ENCODE assay signal across 8 cellular contexts in the genomic region with DNA sequence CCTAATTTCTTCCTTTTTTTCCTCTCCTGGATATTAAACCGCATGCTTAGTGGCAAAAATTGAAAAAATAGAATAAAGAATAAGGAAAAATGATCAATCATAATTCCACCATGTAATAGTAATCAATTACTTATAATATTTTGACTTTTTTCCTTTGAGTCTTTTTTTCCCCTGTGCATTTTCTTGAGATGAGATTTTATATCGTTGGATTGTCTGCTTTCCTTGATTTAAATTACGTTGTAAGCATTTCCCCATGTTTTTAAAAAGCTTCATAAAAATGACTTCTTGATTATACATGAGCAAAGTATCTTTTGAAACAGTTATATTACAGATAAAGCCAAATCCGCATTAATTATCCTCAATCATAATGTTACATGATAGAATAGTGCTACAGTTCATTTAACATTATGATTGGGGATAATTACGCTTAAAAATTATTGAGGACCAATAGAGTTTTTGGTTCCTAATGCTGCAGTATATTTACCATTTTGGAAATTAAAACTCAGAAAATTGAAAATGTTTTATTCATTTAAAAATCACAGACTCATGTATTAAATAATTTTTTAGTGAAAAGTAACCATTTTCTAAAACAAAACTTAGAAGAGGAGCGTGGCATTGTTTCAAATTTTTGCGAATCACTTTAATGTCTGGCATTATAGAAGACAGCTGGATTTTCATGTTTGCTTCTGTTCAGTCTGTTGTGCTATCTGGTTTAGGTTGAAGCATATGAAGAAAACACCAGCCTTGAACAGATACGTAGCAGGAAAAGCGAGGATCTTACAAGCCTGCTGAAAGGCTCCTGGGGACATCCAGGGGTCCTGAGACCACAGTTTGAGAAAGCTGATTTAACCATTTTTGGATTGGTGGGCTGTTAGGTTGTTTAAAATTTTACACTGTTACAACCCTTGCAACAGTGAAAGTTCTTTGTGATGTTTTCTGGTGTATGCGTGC. TPM values are rescaled to one million over a fixed set of nuclear protein-coding genes. Genes with fewer than 3 reads are reported as not detected.
DNase-seq lines count a peak whose midpoint lies in the region; ATAC-seq, FAIRE-seq and TF ChIP-seq lines count a peak whose summit lies in the region.

No MANE protein-coding gene starts in this region.

- TF ChIP-seq CTCF in ovary (IDR thresholded peaks at IDR 0.05), result no peak

- H3K9me3 ChIP-seq in NT2/D1 (ENCODE audit: insufficient read depth, low read length) (no peaks in the 10 kb centered on the region), ovary (no peaks in the 10 kb centered on the region)

- TF ChIP-seq POLR2A in ovary (IDR thresholded peaks at IDR 0.05), result no peak

- FAIRE-seq in endometrium (lab: Jason Lieb, UNC), result peak; percentile 72

- DNase-seq in DMS 273 treated with DMSO at 0.1 percent for 48 hours (lab: John Stamatoyannopoulos, UW) (peak; percentile 16), NT2/D1 (ENCODE audit: low read depth, low spot score) (no peak), ovary (no peak), SKM-1 treated with dmso at 0.1 percent for 144 hours (lab: John Stamatoyannopoulos, UW; ENCODE audit: unreplicated experiment) (no peak)
- no peak for DNase-seq in activated effector memory CD4-positive, alpha-beta T cell treated with Interleukin-2 at 50 U/mL for 16 hours

- H3K27ac ChIP-seq in ovary, result peak overlapping the region in 1 of 2 donors; percentile 93

- H3K27me3 ChIP-seq in NT2/D1 (ENCODE audit: insufficient read depth, insufficient read length) (no peaks in the 10 kb centered on the region), ovary (no peaks in the 10 kb centered on the region)

- no peak for ATAC-seq in GM19452 (IDR thresholded peaks at IDR 0.05; ENCODE audit: unreplicated experiment)
- ATAC-seq in GM21515 (IDR thresholded peaks at IDR 0.05; ENCODE audit: unreplicated experiment), result no peak

- intact Hi-C loops in ovary (cut with DNase I), result loop anchor here in 1 of 4 donors (5.0 kb wide), 1 partner anchor 1172 kb away; the partner anchor contains the start of gene JMY

- H3K4me3 ChIP-seq in NT2/D1 (ENCODE audit: insufficient read length, low read depth) (peak overlapping the region; percentile 70), ovary (peak overlapping the region; percentile 96)

- H3K36me3 ChIP-seq in NT2/D1 (ENCODE audit: insufficient read depth, insufficient read length, low read length) (peaks cover 17% of the 10 kb centered on the region), ovary (no peaks in the 10 kb centered on the region)

- no peak for TF ChIP-seq EP300 in ovary (IDR thresholded peaks at IDR 0.05)

- H3K4me1 ChIP-seq in NT2/D1 (ENCODE audit: insufficient read depth, insufficient read length) (no peaks in the 10 kb centered on the region), ovary (ENCODE audit: insufficient read depth) (peaks cover 8% of the 10 kb centered on the region)

- 4 to 10% (median 7%) methylated on average over 10 of the region's 10 CpGs for WGBS in ovary, 3 donors

- H3K9ac ChIP-seq in NT2/D1 (ENCODE audit: insufficient read length, low read depth), result peak overlapping the region; percentile 94

RNA-seq across cellular contexts. Expression of gene ZFYVE16, which starts 1.4 kb away (rescaled TPM):
- 10 to 100 TPM; 29.9 to 59.0 (median 46.6) TPM for total RNA-seq in ovary
- polyA plus RNA-seq in ovary, result 10 to 100 TPM; 17.0 to 23.7 TPM
